ENCODE assay signal across 22 cellular contexts in the genomic region with DNA sequence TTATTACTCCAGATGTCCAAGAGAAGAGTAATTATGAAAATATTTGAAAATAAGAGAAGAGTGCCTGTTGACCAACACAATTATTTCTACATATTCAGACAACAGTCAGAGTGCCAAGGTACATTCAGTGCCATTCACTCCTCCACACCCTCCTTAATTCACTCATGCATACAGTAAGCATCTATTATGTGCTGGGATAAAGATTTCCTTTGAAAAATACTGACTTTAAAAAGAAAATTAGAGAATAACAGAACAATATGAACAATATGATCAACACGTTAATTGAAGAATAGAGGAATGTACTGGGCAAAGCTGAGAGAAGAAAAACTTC.
DNase-seq lines count a peak whose midpoint lies in the region; ATAC-seq, FAIRE-seq and TF ChIP-seq lines count a peak whose summit lies in the region.
"Had no signal": no experiment of that assay in that cellular context is flagged by ENCODE, and none has a peak within 500 bp of the region (broad histone marks: within the 10 kb centered on the region; RNA-seq: fewer than 3 reads in every experiment).

No MANE protein-coding gene starts in this region.

- H3K9me3 ChIP-seq in hepatocyte (ENCODE audit: low read depth) (no peaks in the 10 kb centered on the region), HepG2 (ENCODE audit: low read length) (no peaks in the 10 kb centered on the region), right lobe of liver (no peaks in the 10 kb centered on the region), WERI-Rb-1 (ENCODE audit: severe bottlenecking) (no peaks in the 10 kb centered on the region)
- H3K9me3 ChIP-seq: A549; BLaER1 treated with 17β-estradiol and CSF1 and Interleukin-3, amounts not matched to agents 10 nM and 100 nM; Caco-2 had no signal

- no peaks in the 10 kb centered on the region for H3K79me2 ChIP-seq in hepatocyte
- no peaks in the 10 kb centered on the region for H3K79me2 ChIP-seq in HepG2 (ENCODE audit: insufficient read depth, low read length)

- FAIRE-seq in HepG2 (lab: Jason Lieb, UNC), result no peak
- FAIRE-seq: A549, GM12878, GM12892, GM18507 had no signal

- H3K4me1 ChIP-seq in hepatocyte (ENCODE audit: insufficient read depth) (peaks cover 6% of the 10 kb centered on the region), HepG2 (ENCODE audit: insufficient read depth, low read length) (peaks cover 21% of the 10 kb centered on the region), right lobe of liver (peaks cover 0 to 8% (median 0%) of the 10 kb centered on the region in 4 donors)
- H3K4me1 ChIP-seq: A549; BLaER1 treated with 17β-estradiol and CSF1 and Interleukin-3, amounts not matched to agents 10 nM and 100 nM; Caco-2 had no signal

- no peak for TF ChIP-seq RAD21 in HepG2 (CRISPR knock-in tag; IDR thresholded peaks at IDR 0.05)

- no TSS peak for BruUV-seq in HepG2 (replicated peaks; lab: Mats Ljungman, UMichigan)

- intact Hi-C loops in HepG2 (cut with micrococcal nuclease; ENCODE audit: unreplicated experiment) (loop anchor here (10.0 kb wide), 1 partner anchor 194 kb away; no protein-coding TSS in a partner anchor), right lobe of liver (cut with DNase I) (no loop called here)

- H3K4me2 ChIP-seq in hepatocyte (no peak overlapping the region), HepG2 (ENCODE audit: low read depth, low read length) (peak overlapping the region; percentile 35)
- H3K4me2 ChIP-seq: A549; BLaER1 treated with 17β-estradiol and CSF1 and Interleukin-3, amounts not matched to agents 10 nM and 100 nM had no signal

- H3K9me2 ChIP-seq in hepatocyte (replicated peaks; ENCODE audit: insufficient read depth), result no peaks in the 10 kb centered on the region

- TF ChIP-seq POLR2A in HepG2 (IDR thresholded peaks at IDR 0.05; ENCODE audit: insufficient read depth in 1 of 2, low read depth in 2 of 2, low read length in 2 of 2) (no peak), right lobe of liver (IDR thresholded peaks at IDR 0.05) (no peak)

- in situ Hi-C loops in HepG2 (cut with HindIII; ENCODE audit: extremely low pct_ligation_motif_present, low pct_unique_long_range_greater_than_20kb), result loop anchor here (10.0 kb wide), 1 partner anchor 316 kb away; a partner anchor contains a TSS

- DNase-seq in hepatocyte (ENCODE audit: low spot score), result no peak
- no peak for DNase-seq in HepG2 (ENCODE audit: low spot score)
- no peak for DNase-seq in right lobe of liver
- no peak for DNase-seq in pons (ENCODE audit: low spot score)
- no peak for DNase-seq in WERI-Rb-1
- DNase-seq: AML-193; CD4-positive, alpha-beta T cell; CD8-positive, alpha-beta T cell; DMS 273 treated with DMSO at 0.1 percent for 48 hours; DMS79; DND-41; EL; GDM1 had no signal

- H3K27me3 ChIP-seq in hepatocyte (no peaks in the 10 kb centered on the region), HepG2 (ENCODE audit: control insufficient read depth in 1 of 2, insufficient read depth in 2 of 2, low read length in 2 of 2) (no peaks in the 10 kb centered on the region), right lobe of liver (no peaks in the 10 kb centered on the region), WERI-Rb-1 (ENCODE audit: insufficient read depth, low read depth, severe bottlenecking) (no peaks in the 10 kb centered on the region)
- H3K27me3 ChIP-seq: BLaER1 treated with 17β-estradiol and CSF1 and Interleukin-3, amounts not matched to agents 10 nM and 100 nM had no signal

- CTCF ChIA-PET in HepG2 (lab: Yijun Ruan, JAX; ENCODE audit: low intra/inter-chr PET ratio, low total read pairs), result no interaction called here

- H4K20me1 ChIP-seq in hepatocyte (ENCODE audit: insufficient read depth, poor library complexity, severe bottlenecking) (no peaks in the 10 kb centered on the region), HepG2 (ENCODE audit: insufficient read depth, low read length) (no peaks in the 10 kb centered on the region)
- H4K20me1 ChIP-seq: BLaER1 treated with 17β-estradiol and CSF1 and Interleukin-3, amounts not matched to agents 10 nM and 100 nM had no signal

- ATAC-seq in HepG2, result peak; percentile 76; the same call in 2 of the 3 replicates
- ATAC-seq in right lobe of liver, result peak in 3 of 4 donors; percentile 4 to 68 (median 66)
- ATAC-seq in GM21528 (IDR thresholded peaks at IDR 0.05; ENCODE audit: low FRiP score, unreplicated experiment), result no peak
- ATAC-seq: A549; CD8-positive, alpha-beta T cell; GM12878 had no signal

- 94% methylated on average over 1 of the region's 1 CpG for WGBS in hepatocyte (ENCODE audit: low lambda C conversion rate, missing lambda C conversion rate)
- 96% methylated on average over 1 of the region's 1 CpG for WGBS in HepG2 (ENCODE audit: low lambda C conversion rate)
- WGBS in right lobe of liver (ENCODE audit: insufficient coverage, low coverage, low lambda C conversion rate, missing lambda C conversion rate), result 13% methylated on average over 1 of the region's 1 CpG

- H2AFZ ChIP-seq in hepatocyte (no peak overlapping the region), HepG2 (ENCODE audit: low read length) (no peak overlapping the region)

- H3K4me3 ChIP-seq in hepatocyte, result no peak overlapping the region
- no peak overlapping the region for H3K4me3 ChIP-seq in HepG2 (replicated peaks in 1 of 3; ENCODE audit: insufficient read depth in 1 of 3, low read depth in 2 of 3, low read length in 3 of 3)
- no peak overlapping the region for H3K4me3 ChIP-seq in right lobe of liver
- H3K4me3 ChIP-seq in WERI-Rb-1 (ENCODE audit: low read depth, low read length), result no peak overlapping the region
- H3K4me3 ChIP-seq: A549; BLaER1 treated with 17β-estradiol and CSF1 and Interleukin-3, amounts not matched to agents 10 nM and 100 nM; GM12878 had no signal

- H3K36me3 ChIP-seq in hepatocyte (replicated peaks; ENCODE audit: insufficient read depth, low read depth), result no peaks in the 10 kb centered on the region
- no peaks in the 10 kb centered on the region; a peak in 1 of 5 replicates for H3K36me3 ChIP-seq in HepG2 (replicated peaks in 1 of 2; ENCODE audit: control insufficient read depth in 1 of 2, insufficient read depth in 2 of 2, low read length in 2 of 2)
- no peaks in the 10 kb centered on the region for H3K36me3 ChIP-seq in right lobe of liver
- no peaks in the 10 kb centered on the region for H3K36me3 ChIP-seq in WERI-Rb-1
- H3K36me3 ChIP-seq: BLaER1 treated with 17β-estradiol and CSF1 and Interleukin-3, amounts not matched to agents 10 nM and 100 nM had no signal

- TF ChIP-seq EP300 in HepG2 (IDR thresholded peaks at IDR 0.05; ENCODE audit: low read depth in 2 of 2, low read length in 2 of 2), result no peak
- TF ChIP-seq EP300 in HepG2 (CRISPR knock-in tag; IDR thresholded peaks at IDR 0.05; ENCODE audit: borderline replicate concordance), result no peak

- TF ChIP-seq CTCF in hepatocyte (IDR thresholded peaks at IDR 0.05; ENCODE audit: poor library complexity) (no peak), HepG2 (CRISPR knock-in tag; IDR thresholded peaks at IDR 0.05) (no peak), right lobe of liver (IDR thresholded peaks at IDR 0.05) (no peak), WERI-Rb-1 (IDR thresholded peaks at IDR 0.05; ENCODE audit: low read depth, low read length) (no peak)

- POLR2A ChIA-PET in HepG2 (lab: Yijun Ruan, JAX), result no interaction called here

- H3K9ac ChIP-seq in HepG2 (ENCODE audit: insufficient read depth, low read depth, low read length), result no peak overlapping the region
- H3K9ac ChIP-seq: BLaER1 treated with 17β-estradiol and CSF1 and Interleukin-3, amounts not matched to agents 10 nM and 100 nM had no signal

- peak overlapping the region; percentile 40 for H3K27ac ChIP-seq in hepatocyte
- H3K27ac ChIP-seq in HepG2 (ENCODE audit: extremely low read length, insufficient read depth, low read length), result peak overlapping the region; percentile 48
- H3K27ac ChIP-seq in right lobe of liver, result peak overlapping the region; percentile 17 to 92 (median 87)
- H3K27ac ChIP-seq in WERI-Rb-1, result no peak overlapping the region
- H3K27ac ChIP-seq: 22Rv1; A549; BLaER1 treated with 17β-estradiol and CSF1 and Interleukin-3, amounts not matched to agents 10 nM and 100 nM; C4-2B had no signal

TF ChIP-seq in HepG2, 621 proteins besides CTCF, POLR2A, EP300 and RAD21 (continues in another document):
- TF ChIP-seq, protein P1, sequence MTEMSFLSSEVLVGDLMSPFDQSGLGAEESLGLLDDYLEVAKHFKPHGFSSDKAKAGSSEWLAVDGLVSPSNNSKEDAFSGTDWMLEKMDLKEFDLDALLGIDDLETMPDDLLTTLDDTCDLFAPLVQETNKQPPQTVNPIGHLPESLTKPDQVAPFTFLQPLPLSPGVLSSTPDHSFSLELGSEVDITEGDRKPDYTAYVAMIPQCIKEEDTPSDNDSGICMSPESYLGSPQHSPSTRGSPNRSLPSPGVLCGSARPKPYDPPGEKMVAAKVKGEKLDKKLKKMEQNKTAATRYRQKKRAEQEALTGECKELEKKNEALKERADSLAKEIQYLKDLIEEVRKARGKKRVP (CRISPR knock-in tag; IDR thresholded peaks at IDR 0.05), result no peak
- TF ChIP-seq U2AF2 (IDR thresholded peaks at IDR 0.05; ENCODE audit: low read depth, low read length), result no peak
- no peak for TF ChIP-seq TMF1 (CRISPR knock-in tag; IDR thresholded peaks at IDR 0.05; ENCODE audit: low read depth)
- TF ChIP-seq ZKSCAN8 (CRISPR knock-in tag; IDR thresholded peaks at IDR 0.05; ENCODE audit: borderline replicate concordance), result peak; percentile 99
- TF ChIP-seq TCF7L2 (IDR thresholded peaks at IDR 0.05; ENCODE audit: low read depth, low read length), result no peak
- peak; percentile 14; the same call in 1 of the 2 replicates for TF ChIP-seq ZSCAN22 (CRISPR knock-in tag; IDR thresholded peaks at IDR 0.05)
- 0 out of 2 replicates have a peak, but pooled peaks have one; percentile 5 for TF ChIP-seq ZNF24 (IDR thresholded peaks at IDR 0.05)
- TF ChIP-seq, protein P2, sequence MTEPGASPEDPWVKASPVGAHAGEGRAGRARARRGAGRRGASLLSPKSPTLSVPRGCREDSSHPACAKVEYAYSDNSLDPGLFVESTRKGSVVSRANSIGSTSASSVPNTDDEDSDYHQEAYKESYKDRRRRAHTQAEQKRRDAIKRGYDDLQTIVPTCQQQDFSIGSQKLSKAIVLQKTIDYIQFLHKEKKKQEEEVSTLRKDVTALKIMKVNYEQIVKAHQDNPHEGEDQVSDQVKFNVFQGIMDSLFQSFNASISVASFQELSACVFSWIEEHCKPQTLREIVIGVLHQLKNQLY (CRISPR knock-in tag; IDR thresholded peaks at IDR 0.05), result no peak
- TF ChIP-seq ZNF761 (CRISPR knock-in tag; conservative IDR thresholded peaks at IDR 0.05), result no peak
- TF ChIP-seq GATA4 (IDR thresholded peaks at IDR 0.05; ENCODE audit: borderline replicate concordance, low read depth), result no peak
- TF ChIP-seq TARDBP (CRISPR knock-in tag; IDR thresholded peaks at IDR 0.05), result no peak
